Comparison of ENCODE assay signal across 1 cellular context in genomic region chr11:93952082-93952780, GRCh38.
TF ChIP-seq lines count a peak whose summit lies in the region.

No MANE protein-coding gene starts in this region.

TF ChIP-seq in HepG2, 621 proteins besides CTCF, POLR2A, EP300 and RAD21 (continued from another document):
- peak; percentile 79; the same call in 1 of the 2 replicates for TF ChIP-seq AHDC1 (CRISPR knock-in tag; IDR thresholded peaks at IDR 0.05; ENCODE audit: borderline replicate concordance)
- no peak for TF ChIP-seq TAF1 (CRISPR knock-in tag; IDR thresholded peaks at IDR 0.05)
- no peak for TF ChIP-seq TOPORS (CRISPR knock-in tag; IDR thresholded peaks at IDR 0.05)
- no peak for TF ChIP-seq CC2D1A (CRISPR knock-in tag; IDR thresholded peaks at IDR 0.05)
- TF ChIP-seq TEAD3 (CRISPR knock-in tag; optimal IDR thresholded peaks at IDR 0.05; ENCODE audit: borderline replicate concordance) = peak; percentile 62
- no peak for TF ChIP-seq ZNF382 (CRISPR knock-in tag; IDR thresholded peaks at IDR 0.05; ENCODE audit: borderline replicate concordance)
- TF ChIP-seq ZNF557 (CRISPR knock-in tag; IDR thresholded peaks at IDR 0.05) = no peak
- no peak for TF ChIP-seq ZNF251 (CRISPR knock-in tag; IDR thresholded peaks at IDR 0.05)
- TF ChIP-seq POGZ (CRISPR knock-in tag; IDR thresholded peaks at IDR 0.05) = peak; percentile 54; the same call in 1 of the 2 replicates
- TF ChIP-seq TCF7 (IDR thresholded peaks at IDR 0.05; ENCODE audit: low read depth) = peak; percentile 64; the same call in 1 of the 2 replicates
- no peak for TF ChIP-seq RFX1 (IDR thresholded peaks at IDR 0.05)
- TF ChIP-seq HDAC1 (CRISPR knock-in tag; IDR thresholded peaks at IDR 0.05) = peak; percentile 64; the same call in 1 of the 2 replicates
- TF ChIP-seq HNRNPL (IDR thresholded peaks at IDR 0.05; ENCODE audit: low read depth, low read length) = no peak
- TF ChIP-seq ZNF20 (CRISPR knock-in tag; IDR thresholded peaks at IDR 0.05) = no peak
- no peak for TF ChIP-seq NONO (IDR thresholded peaks at IDR 0.05)
- TF ChIP-seq NONO (CRISPR knock-in tag; conservative IDR thresholded peaks at IDR 0.05) = no peak
- no peak for TF ChIP-seq ZNF256 (CRISPR knock-in tag; conservative IDR thresholded peaks at IDR 0.05)
- TF ChIP-seq, protein P1, sequence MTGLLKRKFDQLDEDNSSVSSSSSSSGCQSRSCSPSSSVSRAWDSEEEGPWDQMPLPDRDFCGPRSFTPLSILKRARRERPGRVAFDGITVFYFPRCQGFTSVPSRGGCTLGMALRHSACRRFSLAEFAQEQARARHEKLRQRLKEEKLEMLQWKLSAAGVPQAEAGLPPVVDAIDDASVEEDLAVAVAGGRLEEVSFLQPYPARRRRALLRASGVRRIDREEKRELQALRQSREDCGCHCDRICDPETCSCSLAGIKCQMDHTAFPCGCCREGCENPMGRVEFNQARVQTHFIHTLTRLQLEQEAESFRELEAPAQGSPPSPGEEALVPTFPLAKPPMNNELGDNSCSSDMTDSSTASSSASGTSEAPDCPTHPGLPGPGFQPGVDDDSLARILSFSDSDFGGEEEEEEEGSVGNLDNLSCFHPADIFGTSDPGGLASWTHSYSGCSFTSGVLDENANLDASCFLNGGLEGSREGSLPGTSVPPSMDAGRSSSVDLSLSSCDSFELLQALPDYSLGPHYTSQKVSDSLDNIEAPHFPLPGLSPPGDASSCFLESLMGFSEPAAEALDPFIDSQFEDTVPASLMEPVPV (CRISPR knock-in tag; IDR thresholded peaks at IDR 0.05) = no peak
- TF ChIP-seq ZBTB21 (CRISPR knock-in tag; IDR thresholded peaks at IDR 0.05) = peak; percentile 82; the same call in 1 of the 2 replicates
- TF ChIP-seq, protein P2, sequence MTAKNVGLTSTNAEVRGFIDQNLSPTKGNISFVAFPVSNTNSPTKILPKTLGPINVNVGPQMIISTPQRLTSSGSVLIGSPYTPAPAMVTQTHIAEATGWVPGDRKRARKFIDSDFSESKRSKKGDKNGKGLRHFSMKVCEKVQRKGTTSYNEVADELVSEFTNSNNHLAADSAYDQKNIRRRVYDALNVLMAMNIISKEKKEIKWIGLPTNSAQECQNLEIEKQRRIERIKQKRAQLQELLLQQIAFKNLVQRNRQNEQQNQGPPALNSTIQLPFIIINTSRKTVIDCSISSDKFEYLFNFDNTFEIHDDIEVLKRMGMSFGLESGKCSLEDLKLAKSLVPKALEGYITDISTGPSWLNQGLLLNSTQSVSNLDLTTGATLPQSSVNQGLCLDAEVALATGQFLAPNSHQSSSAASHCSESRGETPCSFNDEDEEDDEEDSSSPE (CRISPR knock-in tag; IDR thresholded peaks at IDR 0.05) = no peak
- no peak for TF ChIP-seq KLF9 (CRISPR knock-in tag; IDR thresholded peaks at IDR 0.05; ENCODE audit: low read depth)
- TF ChIP-seq WIZ (CRISPR knock-in tag; IDR thresholded peaks at IDR 0.05) = peak; percentile 88; the same call in 1 of the 2 replicates
- TF ChIP-seq, protein P3, sequence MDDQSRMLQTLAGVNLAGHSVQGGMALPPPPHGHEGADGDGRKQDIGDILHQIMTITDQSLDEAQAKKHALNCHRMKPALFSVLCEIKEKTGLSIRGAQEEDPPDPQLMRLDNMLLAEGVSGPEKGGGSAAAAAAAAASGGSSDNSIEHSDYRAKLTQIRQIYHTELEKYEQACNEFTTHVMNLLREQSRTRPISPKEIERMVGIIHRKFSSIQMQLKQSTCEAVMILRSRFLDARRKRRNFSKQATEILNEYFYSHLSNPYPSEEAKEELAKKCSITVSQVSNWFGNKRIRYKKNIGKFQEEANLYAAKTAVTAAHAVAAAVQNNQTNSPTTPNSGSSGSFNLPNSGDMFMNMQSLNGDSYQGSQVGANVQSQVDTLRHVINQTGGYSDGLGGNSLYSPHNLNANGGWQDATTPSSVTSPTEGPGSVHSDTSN (CRISPR knock-in tag; IDR thresholded peaks at IDR 0.05; ENCODE audit: borderline replicate concordance) = no peak
- no peak for TF ChIP-seq ZKSCAN1 (IDR thresholded peaks at IDR 0.05; ENCODE audit: low read length)
- no peak for TF ChIP-seq PRMT3 (CRISPR knock-in tag; IDR thresholded peaks at IDR 0.05; ENCODE audit: borderline replicate concordance, low read depth)
- no peak for TF ChIP-seq TAF15 (IDR thresholded peaks at IDR 0.05; ENCODE audit: low read depth, low read length, poor library complexity, severe bottlenecking)
- peak; percentile 41; the same call in 1 of the 2 replicates for TF ChIP-seq ZBTB20 (CRISPR knock-in tag; IDR thresholded peaks at IDR 0.05; ENCODE audit: borderline replicate concordance, low read depth)
- TF ChIP-seq MED1 (CRISPR knock-in tag; IDR thresholded peaks at IDR 0.05) = peak; percentile 68
- peak; percentile 84; the same call in 1 of the 2 replicates for TF ChIP-seq EHMT2 (IDR thresholded peaks at IDR 0.05; ENCODE audit: borderline replicate concordance, low read depth, low read length)
- TF ChIP-seq ZNF878 (CRISPR knock-in tag; IDR thresholded peaks at IDR 0.05) = no peak
- TF ChIP-seq FOXK1 (CRISPR knock-in tag; IDR thresholded peaks at IDR 0.05; ENCODE audit: borderline replicate concordance, low read depth) = no peak
- no peak for TF ChIP-seq FOXJ3 (CRISPR knock-in tag; IDR thresholded peaks at IDR 0.05; ENCODE audit: borderline replicate concordance)
